ENCODE assay signal across 1 cellular context in the genomic region with DNA sequence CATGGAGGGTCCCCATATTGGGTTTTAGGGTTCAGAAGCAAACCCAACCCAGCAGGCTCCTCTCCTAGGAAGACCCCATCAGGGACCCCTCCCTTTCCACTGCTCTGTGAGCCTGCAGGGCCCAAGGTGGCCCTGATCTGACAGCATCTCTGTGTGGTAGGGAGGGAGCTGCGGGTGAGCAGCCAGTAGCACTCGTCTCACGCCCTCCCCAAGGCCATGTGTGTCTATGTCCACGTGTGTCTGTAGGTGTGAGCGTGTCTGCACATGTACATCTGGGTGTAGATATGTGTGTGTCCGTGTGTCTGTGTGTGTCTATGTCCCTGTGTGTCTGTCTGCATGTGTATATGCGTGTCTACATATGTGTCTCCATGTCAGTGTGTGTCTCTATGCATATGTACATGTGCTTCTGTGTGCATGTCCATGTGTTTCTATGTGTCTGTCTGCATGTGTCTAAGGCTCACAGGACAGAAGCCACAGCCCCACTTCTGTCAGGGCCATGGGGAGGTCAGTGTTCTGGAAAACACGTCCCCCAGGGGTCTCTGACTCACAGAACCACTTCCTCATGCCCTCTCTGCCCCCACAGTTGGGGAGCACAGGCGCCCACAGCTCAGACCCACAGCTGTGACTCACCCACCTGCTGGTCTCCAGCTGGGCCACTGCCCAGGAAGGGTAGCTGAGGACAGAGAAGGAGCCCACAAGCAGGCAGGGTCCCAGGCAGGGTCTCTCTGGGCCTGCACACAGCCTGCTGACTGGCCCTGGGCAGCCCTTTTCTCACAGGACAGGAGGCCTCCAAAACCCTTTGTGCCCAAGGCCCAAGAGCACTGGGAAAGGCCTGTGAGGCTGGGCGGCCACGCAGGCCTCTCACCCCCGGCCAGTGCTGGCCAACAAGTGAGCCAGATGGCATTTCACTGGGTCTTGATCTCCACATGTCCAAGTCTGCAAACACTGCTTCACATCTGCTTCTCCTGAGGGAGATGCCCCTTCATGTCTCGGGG.
A peak's percentile ranks its signal among the peaks of the same experiment; 100 is the strongest.
TF ChIP-seq lines count a peak whose summit lies in the region.

No MANE protein-coding gene starts in this region.

TF ChIP-seq in IMR-90, 13 proteins besides CTCF, POLR2A, EP300 and RAD21 (continued from another document):
- TF ChIP-seq, protein P1, sequence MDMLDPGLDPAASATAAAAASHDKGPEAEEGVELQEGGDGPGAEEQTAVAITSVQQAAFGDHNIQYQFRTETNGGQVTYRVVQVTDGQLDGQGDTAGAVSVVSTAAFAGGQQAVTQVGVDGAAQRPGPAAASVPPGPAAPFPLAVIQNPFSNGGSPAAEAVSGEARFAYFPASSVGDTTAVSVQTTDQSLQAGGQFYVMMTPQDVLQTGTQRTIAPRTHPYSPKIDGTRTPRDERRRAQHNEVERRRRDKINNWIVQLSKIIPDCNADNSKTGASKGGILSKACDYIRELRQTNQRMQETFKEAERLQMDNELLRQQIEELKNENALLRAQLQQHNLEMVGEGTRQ (IDR thresholded peaks at IDR 0.05; ENCODE audit: low read depth, low read length): no peak
- TF ChIP-seq NFE2L2 (IDR thresholded peaks at IDR 0.05; ENCODE audit: low read depth, low read length) (no peak), CEBPB (IDR thresholded peaks at IDR 0.05; ENCODE audit: low read depth, low read length) (no peak), BHLHE40 (IDR thresholded peaks at IDR 0.05; ENCODE audit: low read depth, low read length) (peak; percentile 51)
